In the genomic region with DNA sequence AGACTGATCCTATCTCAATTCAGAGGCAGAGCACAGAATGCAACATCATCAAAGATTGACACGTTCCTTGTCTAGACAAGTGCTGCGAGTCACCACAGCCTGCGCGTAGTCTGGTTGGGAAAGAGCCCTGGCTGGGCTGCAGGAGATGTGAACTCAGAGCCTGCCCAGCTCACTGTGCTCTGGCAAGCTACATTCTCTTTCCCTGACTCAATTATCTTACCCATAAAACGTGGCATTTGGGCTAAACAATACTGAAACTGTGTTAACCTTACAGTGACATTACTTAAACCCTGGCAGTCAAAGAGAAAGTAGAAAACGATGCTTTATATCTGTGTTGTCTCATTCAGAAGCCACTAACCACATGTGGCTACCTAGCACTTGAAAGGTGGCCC, we compare ENCODE assay signal across 9 cellular contexts. TPM values are rescaled to one million over a fixed set of nuclear protein-coding genes. Genes with fewer than 3 reads are reported as not detected.
DNase-seq lines count a peak whose midpoint lies in the region; ATAC-seq and TF ChIP-seq lines count a peak whose summit lies in the region.
"Had no signal": no experiment of that assay in that cellular context is flagged by ENCODE, and none has a peak within 500 bp of the region (broad histone marks: within the 10 kb centered on the region; RNA-seq: fewer than 3 reads in every experiment).

No MANE protein-coding gene starts in this region.

- intact Hi-C loops in PC-3 (cut with micrococcal nuclease), result no loop called here
- intact Hi-C loops in esophagus muscularis mucosa (cut with DNase I), result no loop called here
- intact Hi-C loops in OCI-LY7 (cut with micrococcal nuclease; ENCODE audit: unreplicated experiment), result no loop called here

- no peak overlapping the region for H3K9ac ChIP-seq in PC-3 (ENCODE audit: low read length)

- DNase-seq in BJ (ENCODE audit: low read depth) (peak; percentile 81), PC-3 (peak; percentile 36), astrocyte of the spinal cord (ENCODE audit: low read depth, low spot score) (peak; percentile 89), retinal pigment epithelial cell (ENCODE audit: low read depth) (peak; percentile 78), esophagus muscularis mucosa (ENCODE audit: extremely low spot score) (no peak), OCI-LY7 (ENCODE audit: low spot score) (no peak)
- DNase-seq in effector CD8-positive, alpha-beta T cell (lab: John Stamatoyannopoulos, UW), result no peak
- DNase-seq: GDM1 had no signal

- H3K4me2 ChIP-seq in PC-3 (ENCODE audit: low read length) (no peak overlapping the region), OCI-LY7 (ENCODE audit: low read length) (no peak overlapping the region)

- TF ChIP-seq EP300 in esophagus muscularis mucosa (IDR thresholded peaks at IDR 0.05), result no peak

- no peaks in the 10 kb centered on the region for H3K79me2 ChIP-seq in PC-3 (ENCODE audit: low read length)
- no peaks in the 10 kb centered on the region for H3K79me2 ChIP-seq in OCI-LY7 (ENCODE audit: insufficient read depth, low read depth, low read length)

- H3K36me3 ChIP-seq in BJ (ENCODE audit: control insufficient read depth, insufficient read depth, low read length) (no peaks in the 10 kb centered on the region), PC-3 (ENCODE audit: low read depth, low read length) (no peaks in the 10 kb centered on the region), esophagus muscularis mucosa (no peaks in the 10 kb centered on the region), OCI-LY7 (ENCODE audit: insufficient read depth, low read length) (no peaks in the 10 kb centered on the region)

- POLR2A ChIA-PET in BJ (lab: Charles Lee), result no interaction called here
- POLR2A ChIA-PET in PC-3 (lab: Charles Lee; ENCODE audit: unreplicated experiment), result no interaction called here
- POLR2A ChIA-PET in OCI-LY7 (lab: Charles Lee), result no interaction called here

- CTCF ChIA-PET in BJ (lab: Yijun Ruan, JAX) (interaction anchor here (1.1 to 2.6 kb wide), 4 partner anchors 11 to 186 kb away, joined by 3 to 8 read pairs (median 6); no protein-coding TSS in a partner anchor), PC-3 (lab: Charles Lee) (no interaction called here), OCI-LY7 (lab: Charles Lee; ENCODE audit: unreplicated experiment) (no interaction called here)

- H3K4me3 ChIP-seq in BJ (ENCODE audit: low read depth, low read length), result no peak overlapping the region
- no peak overlapping the region for H3K4me3 ChIP-seq in PC-3 (ENCODE audit: low read length)
- no peak overlapping the region for H3K4me3 ChIP-seq in astrocyte of the spinal cord (ENCODE audit: low read depth, low read length)
- H3K4me3 ChIP-seq in retinal pigment epithelial cell (ENCODE audit: low read length), result no peak overlapping the region
- H3K4me3 ChIP-seq in esophagus muscularis mucosa, result no peak overlapping the region
- H3K4me3 ChIP-seq in OCI-LY7 (ENCODE audit: low read depth, low read length, poor library complexity, severe bottlenecking), result no peak overlapping the region

- ATAC-seq in PC-3 (no peak), HG02840 (IDR thresholded peaks at IDR 0.05; ENCODE audit: low FRiP score, unreplicated experiment) (no peak)

- H3K27me3 ChIP-seq in BJ (ENCODE audit: control insufficient read depth, insufficient read depth, low read length) (peaks cover 16% of the 10 kb centered on the region), PC-3 (ENCODE audit: low read length) (no peaks in the 10 kb centered on the region), esophagus muscularis mucosa (no peaks in the 10 kb centered on the region)

- no peaks in the 10 kb centered on the region for H3F3A ChIP-seq in PC-3 (ENCODE audit: low read length, unreplicated experiment)

- 86% methylated on average over 3 of the region's 6 CpGs for WGBS in esophagus muscularis mucosa

- no peaks in the 10 kb centered on the region for H3K9me2 ChIP-seq in PC-3 (replicated peaks; ENCODE audit: low read length)
- no peaks in the 10 kb centered on the region for H3K9me2 ChIP-seq in OCI-LY7 (ENCODE audit: insufficient read depth, low read length)

- H4K20me1 ChIP-seq in PC-3 (ENCODE audit: low read length) (no peaks in the 10 kb centered on the region), OCI-LY7 (ENCODE audit: insufficient read depth, low read length) (no peaks in the 10 kb centered on the region)

- in situ Hi-C loops in astrocyte of the spinal cord (cut with HindIII; ENCODE audit: low sequenced_read_pairs), result no loop called here

- TF ChIP-seq CTCF in BJ (IDR thresholded peaks at IDR 0.05; ENCODE audit: insufficient read depth, low read depth, low read length) (no peak), PC-3 (conservative IDR thresholded peaks at IDR 0.05; ENCODE audit: low read depth, low read length) (no peak), astrocyte of the spinal cord (IDR thresholded peaks at IDR 0.05; ENCODE audit: low read depth, low read length) (no peak), retinal pigment epithelial cell (conservative IDR thresholded peaks at IDR 0.05; ENCODE audit: low read depth, low read length) (no peak), esophagus muscularis mucosa (IDR thresholded peaks at IDR 0.05) (no peak), OCI-LY7 (conservative IDR thresholded peaks at IDR 0.05; ENCODE audit: low read length) (no peak)

- H3K27ac ChIP-seq in PC-3 (ENCODE audit: low read length) (no peak overlapping the region), esophagus muscularis mucosa (replicated peaks in 1 of 4) (no peak overlapping the region), OCI-LY7 (ENCODE audit: low read depth, low read length, poor library complexity, severe bottlenecking) (no peak overlapping the region)

- H2AFZ ChIP-seq in PC-3 (ENCODE audit: low read length) (no peak overlapping the region), OCI-LY7 (ENCODE audit: low read length) (no peak overlapping the region)

- H3K9me3 ChIP-seq in PC-3 (ENCODE audit: low read length), result no peaks in the 10 kb centered on the region
- H3K9me3 ChIP-seq in esophagus muscularis mucosa, result no peaks in the 10 kb centered on the region
- H3K9me3 ChIP-seq in OCI-LY7 (ENCODE audit: low read length), result no peaks in the 10 kb centered on the region

- BruUV-seq in PC-3 (replicated peaks; lab: Mats Ljungman, UMichigan) (no TSS peak), OCI-LY7 (replicated peaks; lab: Mats Ljungman, UMichigan) (no TSS peak)

- no peak for TF ChIP-seq POLR2A in esophagus muscularis mucosa (IDR thresholded peaks at IDR 0.05; ENCODE audit: low read depth)

- H3K4me1 ChIP-seq in PC-3 (ENCODE audit: insufficient read depth, low read length), result no peaks in the 10 kb centered on the region
- H3K4me1 ChIP-seq in esophagus muscularis mucosa, result no peaks in the 10 kb centered on the region
- no peaks in the 10 kb centered on the region for H3K4me1 ChIP-seq in OCI-LY7 (ENCODE audit: insufficient read depth, low read length, poor library complexity, severe bottlenecking)

RNA-seq across cellular contexts. Expression of a gene that starts 55.5 kb away (rescaled TPM):
- polyA plus RNA-seq in BJ (2011; rRNA removed), result 21.1 and 31.6 TPM in 2 replicates
- polyA minus RNA-seq in BJ (2011; rRNA and poly(A)+ RNA removed), result 31.3 and 49.8 TPM in 2 replicates
- 7.1 and 9.8 TPM in 2 replicates for total RNA-seq in PC-3 (2014; rRNA removed)
- 10 to 100 TPM; 17.0 to 28.8 (median 21.8) TPM for total RNA-seq in esophagus muscularis mucosa
- 0.36 TPM in 1 of 2 replicates, not detected in the other for total RNA-seq in OCI-LY7 (2014; rRNA removed; shearing (Covaris generic))
- total RNA-seq in OCI-LY7 (2022), result 0.17 TPM in 1 of 2 replicates, not detected in the other

Comparison
In these comparisons a context has a peak if more than half of its experiments do, and no peak if none do; other contexts are left out.
1. DNase-seq: peak in BJ (single experiment), PC-3 (single experiment), astrocyte of the spinal cord (single experiment) and retinal pigment epithelial cell (single experiment); none in esophagus muscularis mucosa (single experiment), effector CD8-positive, alpha-beta T cell (single experiment) and OCI-LY7 (single experiment).